In the genomic region with DNA sequence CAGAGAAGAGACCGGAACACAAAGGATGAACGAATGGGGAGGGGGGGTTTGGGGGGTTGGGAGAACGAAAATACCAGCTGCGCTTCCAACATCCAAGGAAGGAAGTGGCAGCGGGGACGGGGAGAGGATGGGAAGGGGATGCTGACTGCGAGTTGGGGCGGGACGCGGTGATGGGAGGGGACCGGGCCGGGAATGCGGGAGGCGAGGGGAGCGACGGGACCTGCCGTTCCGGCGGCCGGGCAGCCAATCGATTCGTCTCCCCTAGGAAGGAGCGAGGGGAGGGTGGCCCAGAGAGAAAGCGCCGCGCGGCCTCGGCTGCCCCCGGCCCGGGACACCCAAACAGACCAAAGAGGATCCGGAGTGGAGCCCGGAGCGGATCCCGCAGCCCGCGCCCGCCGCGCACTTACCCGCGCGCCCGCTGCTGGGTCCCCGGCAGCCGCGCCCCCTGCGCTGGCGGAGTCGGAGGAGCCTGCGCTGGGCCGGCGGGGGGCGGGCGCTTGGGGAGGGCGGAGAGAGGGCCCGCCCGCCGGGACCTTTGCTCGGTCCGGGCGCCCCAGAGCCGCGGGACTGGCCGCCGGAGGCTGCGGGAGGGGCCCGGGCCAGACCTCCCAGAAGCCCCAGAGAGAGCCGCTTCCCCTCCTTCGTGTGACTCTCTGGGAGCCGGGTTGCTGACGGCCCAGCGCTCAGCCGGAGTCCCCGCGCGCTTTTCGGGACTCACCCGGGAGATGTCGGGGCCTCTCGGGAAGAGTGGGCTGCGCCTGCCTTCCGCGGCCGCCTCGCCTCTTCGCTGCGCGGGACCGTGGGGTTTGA, we compare ENCODE assay signal across 8 cellular contexts. TPM values are rescaled to one million over a fixed set of nuclear protein-coding genes. Genes with fewer than 3 reads are reported as not detected.
A peak's percentile ranks its signal among the peaks of the same experiment; 100 is the strongest.
DNase-seq lines count a peak whose midpoint lies in the region; ATAC-seq and TF ChIP-seq lines count a peak whose summit lies in the region.

GSDME (minus strand) TSS at position 476 of the 810 bp plus-strand sequence. CDS start 7,690 bp downstream, outside the sequence.

- ATAC-seq in GM21619 (IDR thresholded peaks at IDR 0.05; ENCODE audit: unreplicated experiment), result peak; percentile 43
- ATAC-seq in stimulated activated naive CD8-positive, alpha-beta T cell treated with anti-CD3 and anti-CD28 coated beads, Interleukin-15, Interleukin-2, amounts not matched to agents 100 U/mL and 50 U/mL, for 24 hours, result peak; percentile 77

- no peaks in the 10 kb centered on the region for H3K4me1 ChIP-seq in endodermal cell (ENCODE audit: control insufficient read depth, insufficient read depth, low read length)

- H3K4me1 Mint-ChIP-seq in endodermal cell, result peaks cover 5% of the 10 kb centered on the region

- no peak for TF ChIP-seq RAD21 in Ishikawa (IDR thresholded peaks at IDR 0.05; ENCODE audit: low read depth)

- peaks cover 55% of the 10 kb centered on the region for H3K27me3 ChIP-seq in endodermal cell (ENCODE audit: control insufficient read depth, insufficient read depth, low read length, poor library complexity, severe bottlenecking)

- no peak within 1 kb of the TSS for H3K27ac ChIP-seq in endodermal cell (ENCODE audit: low read depth, low read length)

- TF ChIP-seq EP300 in Ishikawa (IDR thresholded peaks at IDR 0.05; ENCODE audit: borderline replicate concordance), result no peak

- DNase-seq in activated CD4-positive, alpha-beta T cell treated with anti-CD3 and anti-CD28 coated beads, Interleukin-2, amount 50 U/mL, for 4 hours, result peak; percentile 4 to 7
- peak; percentile 86 for DNase-seq in endodermal cell
- peak; percentile 63 to 65 for DNase-seq in lung microvascular endothelial cell (ENCODE audit: low read depth in 2 of 2)
- DNase-seq in stimulated activated naive CD8-positive, alpha-beta T cell treated with anti-CD3 and anti-CD28 coated beads, Interleukin-15, Interleukin-2, amounts not matched to agents 100 U/mL and 50 U/mL, for 24 hours, result peak; percentile 63
- no peak for DNase-seq in COLO829 (ENCODE audit: low spot score)

- H3K9me3 ChIP-seq in endodermal cell (ENCODE audit: control insufficient read depth, low read length), result no peaks in the 10 kb centered on the region

- H3K4me3 ChIP-seq in GM08714 (ENCODE audit: low read length) (peak within 1 kb of the TSS; percentile 63), endodermal cell (ENCODE audit: low read length) (peak within 1 kb of the TSS; percentile 81)

- no peaks in the 10 kb centered on the region for H3K9me3 Mint-ChIP-seq in endodermal cell

- H3K27ac Mint-ChIP-seq in endodermal cell, result no peak within 1 kb of the TSS

- 1% methylated on average over 12 to 89 of the region's 89 CpGs for WGBS in endodermal cell (ENCODE audit: insufficient coverage in 1 of 2, insufficient read length in 1 of 2), 2 experiments

- H3K4me3 Mint-ChIP-seq in endodermal cell, result peak within 1 kb of the TSS; percentile 74

- TF ChIP-seq CTCF in endodermal cell (conservative IDR thresholded peaks at IDR 0.05), result no peak

- H3K36me3 ChIP-seq in endodermal cell (ENCODE audit: control insufficient read depth, insufficient read depth, low read length), result no peaks in the 10 kb centered on the region

- H3K9ac ChIP-seq in endodermal cell (ENCODE audit: extremely low read depth, low read length, poor library complexity, severe bottlenecking), result peak within 1 kb of the TSS; percentile 35

- no peaks in the 10 kb centered on the region for H3K36me3 Mint-ChIP-seq in endodermal cell (ENCODE audit: low read depth)

- peaks cover 73% of the 10 kb centered on the region for H3K27me3 Mint-ChIP-seq in endodermal cell (ENCODE audit: insufficient read depth)

TF ChIP-seq in Ishikawa, 13 proteins besides CTCF, POLR2A, EP300 and RAD21:
- TF ChIP-seq TEAD4 (IDR thresholded peaks at IDR 0.05) (peak; percentile 7; the same call in 1 of the 2 replicates), ZBTB7A (IDR thresholded peaks at IDR 0.05; ENCODE audit: low read depth) (0 out of 2 replicates have a peak, but pooled peaks have one; percentile 41), EGR1 (IDR thresholded peaks at IDR 0.05) (no peak)

RNA-seq across cellular contexts. Expression of gene GSDME, which starts in this region (rescaled TPM):
- total RNA-seq in endodermal cell (10 to 100 TPM in 1 of 2 donors, 1 to 10 TPM in 1; 8.9 to 17.9 TPM), lung microvascular endothelial cell (8.3 and 22.2 TPM in 2 replicates)
- polyA plus RNA-seq in endodermal cell (2013, experiment 1 of 2), result 12.9 TPM
- 11.6 TPM for polyA plus RNA-seq in endodermal cell (2013, experiment 2 of 2)
